ENCODE assay signal across 13 cellular contexts in the genomic region with DNA sequence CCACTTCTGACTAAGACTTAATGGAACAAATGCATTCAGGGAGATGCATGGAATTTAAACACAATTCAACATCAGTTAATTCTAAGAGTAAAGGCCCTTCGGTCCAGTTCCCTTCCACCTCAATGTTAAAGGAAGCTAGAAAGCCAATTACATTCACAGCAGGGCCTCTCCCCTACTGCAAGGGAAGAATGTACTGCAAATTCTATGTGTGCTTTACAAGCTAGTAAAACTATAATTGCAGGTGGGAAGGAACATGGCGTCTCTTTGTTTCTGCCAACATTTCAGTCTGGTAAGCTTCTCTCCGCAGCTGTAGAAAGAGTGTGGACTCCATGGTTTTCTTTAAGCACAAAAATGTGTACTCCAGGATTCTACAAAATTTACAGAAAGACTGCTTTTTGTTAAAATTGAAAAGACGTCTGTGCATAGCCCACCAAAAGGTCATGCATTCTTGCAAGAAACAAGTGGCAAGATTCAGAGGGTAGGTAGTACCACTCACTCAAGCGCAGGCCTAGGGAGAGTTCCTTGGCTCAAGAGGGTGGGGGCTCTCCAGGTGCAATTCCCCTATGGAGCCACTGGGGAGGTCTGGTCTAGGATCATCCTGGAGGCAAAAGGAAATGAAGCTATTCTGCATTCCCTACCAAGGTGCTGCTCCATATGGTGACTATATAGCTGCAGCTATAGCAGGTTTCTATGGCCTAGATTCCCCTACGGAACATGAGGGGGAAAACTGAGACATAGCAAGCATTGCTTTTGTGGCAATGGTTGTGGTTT.
A peak's percentile ranks its signal among the peaks of the same experiment; 100 is the strongest.
DNase-seq lines count a peak whose midpoint lies in the region; ATAC-seq and TF ChIP-seq lines count a peak whose summit lies in the region.
"Had no signal": no experiment of that assay in that cellular context is flagged by ENCODE, and none has a peak within 500 bp of the region (broad histone marks: within the 10 kb centered on the region; RNA-seq: fewer than 3 reads in every experiment).

No MANE protein-coding gene starts in this region.

- POLR2A ChIA-PET in RWPE1 (lab: Yijun Ruan, JAX; ENCODE audit: low non-redundant PET), result no interaction called here

- no peak for ATAC-seq in GM19328 (IDR thresholded peaks at IDR 0.05; ENCODE audit: unreplicated experiment)

- peaks cover 13% of the 10 kb centered on the region for H3K4me1 Mint-ChIP-seq in type B pancreatic cell (ENCODE audit: unreplicated experiment)
- H3K4me1 Mint-ChIP-seq: activated naive CD8-positive, alpha-beta T cell treated with anti-CD3 and anti-CD28 coated beads, Interleukin-2, amount 10 ng/mL, durations not matched to agents 7 days and 5 days had no signal

- CTCF ChIA-PET in RWPE1 (lab: Yijun Ruan, JAX), result interaction anchor here (0.5 to 0.7 kb wide), 5 partner anchors 9 to 395 kb away, joined by 3 to 4 read pairs (median 3); no protein-coding TSS in a partner anchor

- no peaks in the 10 kb centered on the region for H3K36me3 Mint-ChIP-seq in type B pancreatic cell
- H3K36me3 Mint-ChIP-seq: activated naive CD8-positive, alpha-beta T cell treated with anti-CD3 and anti-CD28 coated beads, Interleukin-2, amount 10 ng/mL, durations not matched to agents 7 days and 5 days had no signal

- TF ChIP-seq CTCF in RWPE1 (conservative IDR thresholded peaks at IDR 0.05; ENCODE audit: low read depth) (no peak), type B pancreatic cell (conservative IDR thresholded peaks at IDR 0.05) (peak; percentile 43)

- no peak overlapping the region for H3K27ac ChIP-seq in RWPE1

- DNase-seq in NCI-H748 (lab: John Stamatoyannopoulos, UW; ENCODE audit: unreplicated experiment), result peak; percentile 44
- no peak for DNase-seq in NCI-H748 treated with DMSO at 0.1 percent for 48 hours (lab: John Stamatoyannopoulos, UW)
- DNase-seq in RWPE1 (ENCODE audit: low spot score), result peak; percentile 30
- peak; percentile 9 for DNase-seq in hepatic stellate cell (ENCODE audit: low spot score)
- DNase-seq in type B pancreatic cell (ENCODE audit: extremely low spot score, unreplicated experiment), result no peak
- DNase-seq in activated CD8-positive, alpha-beta memory T cell treated with anti-CD3 and anti-CD28 coated beads for 24 hours, result no peak
- no peak for DNase-seq in HK-2 (ENCODE audit: unreplicated experiment)
- DNase-seq: ACHN; activated CD4-positive, alpha-beta memory T cell treated with anti-CD3 and anti-CD28 coated beads for 36 hours; activated naive CD8-positive, alpha-beta T cell treated with anti-CD3 and anti-CD28 coated beads, Interleukin-2, amount 10 ng/mL, durations not matched to agents 7 days and 5 days; NCI-H446; nephron progenitor cell had no signal

- no peaks in the 10 kb centered on the region for H3K27me3 Mint-ChIP-seq in type B pancreatic cell
- H3K27me3 Mint-ChIP-seq: activated CD4-positive, alpha-beta memory T cell treated with anti-CD3 and anti-CD28 coated beads for 36 hours; activated naive CD8-positive, alpha-beta T cell treated with anti-CD3 and anti-CD28 coated beads, Interleukin-2, amount 10 ng/mL, durations not matched to agents 7 days and 5 days had no signal

- H3K9me3 Mint-ChIP-seq in type B pancreatic cell, result no peaks in the 10 kb centered on the region
- H3K9me3 Mint-ChIP-seq: activated CD4-positive, alpha-beta memory T cell treated with anti-CD3 and anti-CD28 coated beads for 36 hours; activated naive CD8-positive, alpha-beta T cell treated with anti-CD3 and anti-CD28 coated beads, Interleukin-2, amount 10 ng/mL, durations not matched to agents 7 days and 5 days; nephron progenitor cell had no signal

- H3K27ac Mint-ChIP-seq in type B pancreatic cell, result no peak overlapping the region
- H3K27ac Mint-ChIP-seq: activated CD4-positive, alpha-beta memory T cell treated with anti-CD3 and anti-CD28 coated beads for 36 hours; activated naive CD8-positive, alpha-beta T cell treated with anti-CD3 and anti-CD28 coated beads, Interleukin-2, amount 10 ng/mL, durations not matched to agents 7 days and 5 days; nephron progenitor cell had no signal

- no peak overlapping the region for H3K4me3 Mint-ChIP-seq in type B pancreatic cell
- H3K4me3 Mint-ChIP-seq: activated CD4-positive, alpha-beta memory T cell treated with anti-CD3 and anti-CD28 coated beads for 36 hours; activated naive CD8-positive, alpha-beta T cell treated with anti-CD3 and anti-CD28 coated beads, Interleukin-2, amount 10 ng/mL, durations not matched to agents 7 days and 5 days; nephron progenitor cell had no signal

Comparison
In these comparisons a context has a peak if more than half of its experiments do, and no peak if none do; other contexts are left out.
1. DNase-seq: peak in NCI-H748 (single experiment), RWPE1 (single experiment) and hepatic stellate cell (single experiment); none in NCI-H748 treated with DMSO at 0.1 percent for 48 hours (single experiment), type B pancreatic cell (single experiment), activated CD8-positive, alpha-beta memory T cell treated with anti-CD3 and anti-CD28 coated beads for 24 hours (single experiment) and HK-2 (single experiment).